ENCODE assay signal across 10 cellular contexts in genomic region chr7:158783595-158783994, GRCh38. TPM values are rescaled to one million over a fixed set of nuclear protein-coding genes. Genes with fewer than 3 reads are reported as not detected.
DNase-seq lines count a peak whose midpoint lies in the region; ATAC-seq and TF ChIP-seq lines count a peak whose summit lies in the region.
"Had no signal": no experiment of that assay in that cellular context is flagged by ENCODE, and none has a peak within 500 bp of the region (broad histone marks: within the 10 kb centered on the region; RNA-seq: fewer than 3 reads in every experiment).

No MANE protein-coding gene starts in this region.

- in situ Hi-C loops in mammary epithelial cell (cut with MboI; ENCODE audit: low sequenced_read_pairs in 2 of 2) = no loop called here

- ATAC-seq in lung (ENCODE audit: insufficient read depth, low FRiP score) (no peak), HG02623 (IDR thresholded peaks at IDR 0.05; ENCODE audit: unreplicated experiment) (no peak), GM18858 (IDR thresholded peaks at IDR 0.05; ENCODE audit: unreplicated experiment) (no peak)

- intact Hi-C loops in mammary epithelial cell (cut with micrococcal nuclease) = loop anchor here (2.0 kb wide), 2 partner anchors 45 to 193 kb away; partner anchors contain the start of gene ESYT2

- H3K4me3 ChIP-seq in mammary epithelial cell (replicated peaks in 1 of 3; ENCODE audit: insufficient read depth in 1 of 3, low read depth in 2 of 3, low read length in 3 of 3) = no peak overlapping the region
- H3K4me3 ChIP-seq in lung = no peak overlapping the region
- no peak overlapping the region for H3K4me3 ChIP-seq in suprapubic skin

- dilution Hi-C loops in mammary epithelial cell (cut with HindIII; ENCODE audit: low sequenced_read_pairs) = no loop called here

- no peak overlapping the region for H2AFZ ChIP-seq in mammary epithelial cell (ENCODE audit: low read depth, low read length)

- H3K9ac ChIP-seq in mammary epithelial cell (ENCODE audit: insufficient read depth, low read length) = no peak overlapping the region

- H3K27me3 ChIP-seq in mammary epithelial cell (ENCODE audit: insufficient read depth, low read length) (no peaks in the 10 kb centered on the region), lung (ENCODE audit: control insufficient read depth, insufficient read depth) (no peaks in the 10 kb centered on the region), suprapubic skin (no peaks in the 10 kb centered on the region)

- H3K27ac ChIP-seq in mammary epithelial cell (ENCODE audit: insufficient read depth, low read depth, low read length) (no peak overlapping the region), lung (ENCODE audit: low read depth in 1 of 2, low read length in 1 of 2) (peak overlapping the region; percentile 36 to 41), suprapubic skin (peak overlapping the region; percentile 77)

- CTCF ChIA-PET in mammary epithelial cell (lab: Charles Lee; ENCODE audit: low non-redundant PET) = no interaction called here

- WGBS in mammary epithelial cell (ENCODE audit: low coverage, missing lambda C conversion rate) = 51% methylated on average over 6 of the region's 8 CpGs
- WGBS in lung, 2 donors = 62 to 63% methylated on average over 8 of the region's 8 CpGs
- WGBS in suprapubic skin = 34% methylated on average over 8 of the region's 8 CpGs

- BruUV-seq in mammary epithelial cell (replicated peaks; lab: Mats Ljungman, UMichigan) = no TSS peak

- TF ChIP-seq EP300 in suprapubic skin (IDR thresholded peaks at IDR 0.05) = no peak

- TF ChIP-seq POLR2A in suprapubic skin (IDR thresholded peaks at IDR 0.05) = no peak

- H3K36me3 ChIP-seq in mammary epithelial cell (ENCODE audit: insufficient read depth, low read length) (peaks cover 42% of the 10 kb centered on the region), lung (ENCODE audit: control insufficient read depth in 2 of 2, insufficient read depth in 2 of 2, low read length in 2 of 2) (peaks cover 0 to 32% of the 10 kb centered on the region in 2 donors), suprapubic skin (peaks cover 57% of the 10 kb centered on the region)

- H3K4me1 ChIP-seq in mammary epithelial cell (ENCODE audit: insufficient read depth, low read length) (no peaks in the 10 kb centered on the region), lung (ENCODE audit: control insufficient read depth in 2 of 2, insufficient read depth in 2 of 2, low read length in 2 of 2) (peaks cover 5 to 13% of the 10 kb centered on the region in 2 donors), suprapubic skin (peaks cover 35% of the 10 kb centered on the region)

- H3K9me3 ChIP-seq in mammary epithelial cell (replicated peaks; ENCODE audit: insufficient read depth, low read length) (no peaks in the 10 kb centered on the region), lung (ENCODE audit: control insufficient read depth in 2 of 2, insufficient read depth in 1 of 2, low read length in 1 of 2) (no peaks in the 10 kb centered on the region), suprapubic skin (no peaks in the 10 kb centered on the region)

- no peak overlapping the region for H3K4me2 ChIP-seq in mammary epithelial cell (ENCODE audit: insufficient read depth, low read depth, low read length)

- no peak for TF ChIP-seq CTCF in mammary epithelial cell (conservative IDR thresholded peaks at IDR 0.05 in 1 of 2, IDR thresholded peaks at IDR 0.05 in 1 of 2; ENCODE audit: extremely low read depth in 1 of 2, insufficient read depth in 1 of 2, low read depth in 1 of 2, low read length in 2 of 2)
- no peak for TF ChIP-seq CTCF in lung (IDR thresholded peaks at IDR 0.05; ENCODE audit: control extremely low read depth, extremely low read depth)
- TF ChIP-seq CTCF in suprapubic skin (IDR thresholded peaks at IDR 0.05) = no peak

- H3K79me2 ChIP-seq in mammary epithelial cell (ENCODE audit: insufficient read depth, low read length) = peaks cover 22% of the 10 kb centered on the region

- DNase-seq in NCI-H510A (lab: John Stamatoyannopoulos, UW) (peak; percentile 49), NCI-H510A treated with DMSO at 0.1 percent for 48 hours (lab: John Stamatoyannopoulos, UW) (no peak), mammary epithelial cell (peak; percentile 21), lung (ENCODE audit: low spot score) (no peak), suprapubic skin (ENCODE audit: low spot score in 2 of 2) (no peak)
- DNase-seq in central memory CD4-positive, alpha-beta T cell = no peak
- DNase-seq: activated CD4-positive, alpha-beta T cell treated with anti-CD3 and anti-CD28 coated beads for 4 hours; effector CD8-positive, alpha-beta T cell had no signal

- H4K20me1 ChIP-seq in mammary epithelial cell (ENCODE audit: insufficient read depth, low read length) = no peaks in the 10 kb centered on the region

RNA-seq across cellular contexts. Expression of gene ESYT2, which starts 45.7 kb away (rescaled TPM):
- total RNA-seq in mammary epithelial cell (100 to 1,000 TPM in 1 of 2 donors, 10 to 100 TPM in 1; 78.9 to 101 TPM), lung (10 to 100 TPM; 79.7 to 83.0 TPM), suprapubic skin (10 to 100 TPM; 68.3 to 95.8 (median 82.6) TPM)
- polyA plus RNA-seq in mammary epithelial cell (60.5 TPM), lung (10 to 100 TPM; 16.4 to 36.2 TPM)
- polyA minus RNA-seq in mammary epithelial cell = 84.7 TPM

Comparison
In these comparisons a context has a peak if more than half of its experiments do, and no peak if none do; other contexts are left out.
1. DNase-seq: peak in NCI-H510A (single experiment) and mammary epithelial cell (single experiment); none in NCI-H510A treated with DMSO at 0.1 percent for 48 hours (single experiment), lung (single experiment), suprapubic skin (0 of 2) and central memory CD4-positive, alpha-beta T cell (single experiment).